Comparison of ENCODE assay signal across 8 cellular contexts in genomic region chr13:95676775-95677563, GRCh38. TPM values are rescaled to one million over a fixed set of nuclear protein-coding genes. Genes with fewer than 3 reads are reported as not detected.
DNase-seq lines count a peak whose midpoint lies in the region; ATAC-seq and TF ChIP-seq lines count a peak whose summit lies in the region.

Gene DNAJC3 (plus strand): TSS chr13:95677139. CDS start chr13:95677256, 117 bp downstream.

- WGBS in spleen, 5 donors: 0% methylated on average over 35 to 89 of the region's 89 CpGs

- H3K4me1 Mint-ChIP-seq in immature natural killer cell: peaks cover 52 to 80% of the 10 kb centered on the region in 2 donors

- peak within 1 kb of the TSS; percentile 50 to 90 (median 83) for H3K4me3 ChIP-seq in spleen

- ATAC-seq in GM19023 (IDR thresholded peaks at IDR 0.05; ENCODE audit: unreplicated experiment) (peak; percentile 95), HG03280 (IDR thresholded peaks at IDR 0.05; ENCODE audit: unreplicated experiment) (peak; percentile 93)

- peak within 1 kb of the TSS; percentile 71 to 98 (median 94) for H3K27ac ChIP-seq in spleen

- H3K36me3 ChIP-seq in spleen: no peaks in the 10 kb centered on the region

- TF ChIP-seq CTCF in spleen (IDR thresholded peaks at IDR 0.05 in 8 of 11, conservative IDR thresholded peaks at IDR 0.05 in 3 of 11): peak in 2 of 11 experiments; percentile 30 to 41

- H3K36me3 Mint-ChIP-seq in immature natural killer cell: peaks cover 3 to 15% (median 8%) of the 10 kb centered on the region in 3 donors

- intact Hi-C loops in spleen (cut with DNase I; ENCODE audit: low total_unique reads): no loop called here

- TF ChIP-seq POLR2A in spleen (IDR thresholded peaks at IDR 0.05): peak; percentile 74 to 92 (median 76)

- DNase-seq in AG08396 (ENCODE audit: low spot score) (peak; percentile 99), NCI-H345 treated with DMSO at 0.1 percent for 48 hours (lab: John Stamatoyannopoulos, UW; ENCODE audit: unreplicated experiment) (peak; percentile 94), immature natural killer cell (peak; percentile 99), spleen (peak; percentile 99)
- peak; percentile 94 to 97 (median 96) for DNase-seq in activated CD4-positive, CD25-positive, alpha-beta regulatory T cell (lab: John Stamatoyannopoulos, UW)
- peak; percentile 99 for DNase-seq in central memory CD4-positive, alpha-beta T cell

- H3K4me3 Mint-ChIP-seq in immature natural killer cell: peak within 1 kb of the TSS; percentile 96 to 98 (median 97)

- H3K27me3 Mint-ChIP-seq in immature natural killer cell (ENCODE audit: low read depth in 3 of 3): peaks cover 4 to 17% (median 8%) of the 10 kb centered on the region in 3 donors

- H3K9me3 ChIP-seq in spleen: peaks cover 0 to 16% (median 5%) of the 10 kb centered on the region in 8 donors

- H3K9me3 Mint-ChIP-seq in immature natural killer cell: peaks cover 0 to 14% (median 3%) of the 10 kb centered on the region in 6 donors

- H3K4me1 ChIP-seq in spleen: peaks cover 18 to 70% (median 56%) of the 10 kb centered on the region in 6 donors

- H3K27ac Mint-ChIP-seq in immature natural killer cell: peak within 1 kb of the TSS; percentile 97 to 99 (median 98)

- H3K27me3 ChIP-seq in spleen (replicated peaks in 1 of 7): no peaks in the 10 kb centered on the region

RNA-seq across cellular contexts. Expression of gene DNAJC3, which starts in this region (rescaled TPM):
- polyA plus RNA-seq in immature natural killer cell (10 to 100 TPM; 19.8 to 27.5 (median 20.5) TPM), spleen (1 to 10 TPM; 5.0 to 8.4 (median 6.0) TPM)
- 10 to 100 TPM; 43.2 to 56.8 (median 47.3) TPM for total RNA-seq in spleen

Comparison
In these comparisons a context has a peak if more than half of its experiments do, and no peak if none do; other contexts are left out.
1. Peak in every context shown above with its lines: DNase-seq, ATAC-seq, H3K4me3 ChIP-seq and H3K27ac ChIP-seq.